In the genomic region with DNA sequence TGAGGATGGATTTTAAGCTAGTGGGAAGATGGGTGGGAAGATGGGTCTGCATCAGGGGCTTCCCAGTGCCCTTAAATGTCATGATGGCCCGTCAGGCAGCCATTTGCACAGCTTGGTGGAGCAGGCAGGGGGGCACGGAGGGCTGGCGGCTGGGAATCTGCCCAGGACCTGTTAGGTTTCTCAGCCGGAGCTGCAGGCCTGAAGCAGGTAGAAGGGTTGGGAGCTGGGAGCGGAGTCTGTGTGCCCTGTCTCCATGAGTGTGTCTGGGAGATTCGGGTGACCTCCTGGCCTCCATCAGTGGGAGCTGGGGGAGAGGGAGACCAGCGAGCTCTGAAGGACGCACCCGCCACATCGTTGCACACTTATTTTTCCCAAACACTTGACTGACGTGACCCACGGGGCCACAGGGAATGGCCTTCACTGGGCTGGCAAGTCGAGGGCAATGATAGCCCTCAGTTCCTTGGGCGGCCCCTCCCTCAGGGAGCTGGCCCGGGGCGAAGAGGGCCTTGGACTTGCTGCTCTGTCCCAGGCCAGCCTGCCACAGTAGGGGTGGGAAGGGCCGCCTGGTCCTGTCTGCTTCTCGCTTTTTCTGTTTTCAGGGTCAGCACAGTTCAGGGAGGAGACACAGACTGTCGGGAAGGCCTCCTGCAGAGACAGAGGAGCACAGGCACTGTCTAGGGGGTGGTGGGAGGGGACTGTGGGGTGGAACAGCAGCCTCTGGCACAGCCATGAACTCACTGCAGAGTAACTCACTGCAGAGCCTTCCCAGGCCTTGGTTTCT, we compare ENCODE assay signal across 25 cellular contexts.
A peak's percentile ranks its signal among the peaks of the same experiment; 100 is the strongest.
DNase-seq lines count a peak whose midpoint lies in the region; ATAC-seq and TF ChIP-seq lines count a peak whose summit lies in the region.
"Had no signal": no experiment of that assay in that cellular context is flagged by ENCODE, and none has a peak within 500 bp of the region (broad histone marks: within the 10 kb centered on the region; RNA-seq: fewer than 3 reads in every experiment).

No MANE protein-coding gene starts in this region.

- H3K36me3 ChIP-seq in SK-N-MC (ENCODE audit: insufficient read depth, low read length) = no peaks in the 10 kb centered on the region
- H3K36me3 ChIP-seq: BLaER1 had no signal

- DNase-seq in SK-N-MC (ENCODE audit: low read depth, low spot score) = no peak
- DNase-seq in left lobe of liver (ENCODE audit: low spot score) = no peak
- DNase-seq in retina = peak; percentile 36
- no peak for DNase-seq in foreskin fibroblast
- DNase-seq in stimulated activated CD4-positive, alpha-beta T cell treated with anti-CD3 and anti-CD28 coated beads, Interleukin-4, amount 100 ng/mL, for 4 hours = no peak
- DNase-seq: CD4-positive, alpha-beta T cell; COR-L47; DMS79; H7; HFFc6; NCI-H1092; NCI-H1436; NCI-H187 treated with DMSO at 0.1 percent for 48 hours; NCI-H2107; NCI-H446 treated with DMSO at 0.1 percent for 48 hours; NCI-H526 treated with DMSO at 0.1 percent for 48 hours; OCI-M1; SHP77 treated with DMSO at 0.1 percent for 48 hours; SK-N-SH had no signal

- H3K4me3 ChIP-seq in SK-N-MC (no peak overlapping the region), foreskin fibroblast (ENCODE audit: low read depth in 1 of 2, low read length in 2 of 2) (no peak overlapping the region)
- H3K4me3 ChIP-seq: BLaER1, K562 had no signal

- no peaks in the 10 kb centered on the region for H3K4me1 Mint-ChIP-seq in activated T-helper 17 cell treated with anti-CD3 and anti-CD28 coated beads, Interleukin-2, amount 50 U/mL, for 72 hours

- no peaks in the 10 kb centered on the region for H3K9me3 Mint-ChIP-seq in activated T-helper 17 cell treated with anti-CD3 and anti-CD28 coated beads, Interleukin-2, amount 50 U/mL, for 72 hours
- H3K9me3 Mint-ChIP-seq: CD4-positive, alpha-beta T cell; HFFc6 had no signal

- no peaks in the 10 kb centered on the region for H3K36me3 Mint-ChIP-seq in activated T-helper 17 cell treated with anti-CD3 and anti-CD28 coated beads, Interleukin-2, amount 50 U/mL, for 72 hours (ENCODE audit: low read depth)

- no peak overlapping the region for H3K27ac Mint-ChIP-seq in activated T-helper 17 cell treated with anti-CD3 and anti-CD28 coated beads, Interleukin-2, amount 50 U/mL, for 72 hours
- H3K27ac Mint-ChIP-seq: CD4-positive, alpha-beta T cell; HFFc6 had no signal

- H3K4me3 Mint-ChIP-seq in activated T-helper 17 cell treated with anti-CD3 and anti-CD28 coated beads, Interleukin-2, amount 50 U/mL, for 72 hours = no peak overlapping the region
- H3K4me3 Mint-ChIP-seq: CD4-positive, alpha-beta T cell; HFFc6 had no signal

- H3K9me3 ChIP-seq in SK-N-MC (ENCODE audit: low read depth, low read length) = no peaks in the 10 kb centered on the region
- H3K9me3 ChIP-seq: BLaER1, SK-N-SH had no signal

- H3K27ac ChIP-seq in SK-N-MC = peak overlapping the region; percentile 3; the same call in 1 of the 2 replicates
- H3K27ac ChIP-seq: BLaER1, HL-60 had no signal

- TF ChIP-seq CTCF in foreskin fibroblast (IDR thresholded peaks at IDR 0.05; ENCODE audit: low read depth, low read length) = no peak

- ATAC-seq in left lobe of liver (peak; percentile 8), GM21367 (IDR thresholded peaks at IDR 0.05; ENCODE audit: unreplicated experiment) (no peak)
- ATAC-seq in activated T-helper 17 cell treated with anti-CD3 and anti-CD28 coated beads, Interleukin-2, amount 50 U/mL, for 72 hours (replicated peaks) = no peak
- ATAC-seq: HepG2, K562 had no signal

- peak overlapping the region; percentile 24 for H3K9ac ChIP-seq in SK-N-MC (ENCODE audit: insufficient read length)
- H3K9ac ChIP-seq: BLaER1, SK-N-SH had no signal

- H3K27me3 Mint-ChIP-seq in activated T-helper 17 cell treated with anti-CD3 and anti-CD28 coated beads, Interleukin-2, amount 50 U/mL, for 72 hours = peaks cover 10% of the 10 kb centered on the region
